ENCODE assay signal across 9 cellular contexts in genomic region chr11:115941481-115941993, GRCh38.
DNase-seq lines count a peak whose midpoint lies in the region; ATAC-seq, FAIRE-seq and TF ChIP-seq lines count a peak whose summit lies in the region.
"Had no signal": no experiment of that assay in that cellular context is flagged by ENCODE, and none has a peak within 500 bp of the region (broad histone marks: within the 10 kb centered on the region; RNA-seq: fewer than 3 reads in every experiment).

No MANE protein-coding gene starts in this region.

- TF ChIP-seq CTCF in vagina (IDR thresholded peaks at IDR 0.05) (no peak), coronary artery (IDR thresholded peaks at IDR 0.05) (no peak)

- H3K27ac ChIP-seq in vagina (no peak overlapping the region), coronary artery (peak overlapping the region in 1 of 2 donors; percentile 40)

- TF ChIP-seq POLR2A in H54 (IDR thresholded peaks at IDR 0.05; ENCODE audit: low read depth, low read length), result no peak
- TF ChIP-seq POLR2A in vagina (IDR thresholded peaks at IDR 0.05), result no peak

- H3K4me1 ChIP-seq in vagina, result no peaks in the 10 kb centered on the region

- no peaks in the 10 kb centered on the region for H3K27me3 ChIP-seq in vagina

- peak; percentile 91 for FAIRE-seq in H54 (lab: Jason Lieb, UNC)

- peak; percentile 83 for ATAC-seq in Right ventricle myocardium inferior
- no peak for ATAC-seq in HG02623 (IDR thresholded peaks at IDR 0.05; ENCODE audit: unreplicated experiment)

- H3K4me3 ChIP-seq in skeletal muscle cell (ENCODE audit: low read depth, low read length), result no peak overlapping the region
- H3K4me3 ChIP-seq in vagina, result no peak overlapping the region
- no peak overlapping the region for H3K4me3 ChIP-seq in coronary artery

- no peaks in the 10 kb centered on the region for H3K36me3 ChIP-seq in vagina

- peak; percentile 63 for DNase-seq in H54 (ENCODE audit: insufficient read length, low spot score)
- peak; percentile 58 for DNase-seq in T1000 (lab: John Stamatoyannopoulos, UW)
- peak; percentile 69 for DNase-seq in Right ventricle myocardium inferior (ENCODE audit: missing footprints)
- peak; percentile 36 for DNase-seq in skeletal muscle cell (ENCODE audit: low read depth)
- DNase-seq in vagina (ENCODE audit: extremely low spot score in 2 of 2), result no peak
- DNase-seq in activated CD4-positive, CD25-positive, alpha-beta regulatory T cell treated with anti-CD3 and anti-CD28 coated beads, Interleukin-2, amount 50 U/mL, for 72 hours, result no peak
- DNase-seq in coronary artery (ENCODE audit: low spot score), result no peak
- DNase-seq: stimulated activated naive CD4-positive, alpha-beta T cell treated with Interleukin-2 at 50 U/mL for 16 hours had no signal

- H3K9me3 ChIP-seq in vagina, result no peaks in the 10 kb centered on the region

- intact Hi-C loops in Right ventricle myocardium inferior (cut with DNase I), result no loop called here
- intact Hi-C loops in vagina (cut with DNase I), result no loop called here

Comparison
In these comparisons a context has a peak if more than half of its experiments do, and no peak if none do; other contexts are left out.
1. DNase-seq: peak in H54 (single experiment), T1000 (single experiment), Right ventricle myocardium inferior (single experiment) and skeletal muscle cell (single experiment); none in vagina (0 of 2), activated CD4-positive, CD25-positive, alpha-beta regulatory T cell treated with anti-CD3 and anti-CD28 coated beads, Interleukin-2, amount 50 U/mL, for 72 hours (single experiment) and coronary artery (single experiment).